ENCODE assay signal across 17 cellular contexts in the genomic region with DNA sequence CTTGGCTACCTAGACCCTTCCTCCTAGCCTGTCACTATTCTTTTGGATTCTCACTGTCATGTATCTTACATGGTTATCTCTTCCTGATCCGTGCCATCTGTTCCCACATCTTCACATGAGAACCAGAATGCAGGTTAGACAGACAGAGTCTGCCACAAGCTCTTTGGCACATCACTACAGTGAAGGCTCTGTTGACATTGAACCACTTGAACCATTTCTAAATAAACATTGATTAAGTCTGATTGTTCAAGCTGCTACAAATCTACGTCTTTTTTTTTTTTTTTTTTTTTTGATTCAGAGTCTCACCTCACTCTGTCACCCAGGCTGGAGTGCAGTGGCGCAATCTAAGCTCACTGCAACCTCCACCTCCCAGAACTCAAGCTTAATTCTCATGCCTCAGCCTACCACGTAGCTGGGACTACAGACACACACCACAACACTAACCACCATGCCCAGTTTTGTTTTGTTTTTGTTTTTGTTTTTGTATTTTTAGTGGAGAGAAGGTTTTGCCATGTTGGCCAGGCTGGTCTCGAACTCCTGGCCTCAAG.
DNase-seq lines count a peak whose midpoint lies in the region; ATAC-seq lines count a peak whose summit lies in the region.
"Had no signal": no experiment of that assay in that cellular context is flagged by ENCODE, and none has a peak within 500 bp of the region (broad histone marks: within the 10 kb centered on the region; RNA-seq: fewer than 3 reads in every experiment).

No MANE protein-coding gene starts in this region.

- peak; percentile 12 for DNase-seq in activated effector memory CD4-positive, alpha-beta T cell treated with anti-CD3 and anti-CD28 coated beads, Interleukin-2, amount 50 U/mL, for 16 hours
- no peak for DNase-seq in activated effector memory CD4-positive, alpha-beta T cell treated with Interleukin-2 at 50 U/mL for 16 hours
- DNase-seq in NCI-H2196 treated with DMSO at 0.1 percent for 48 hours (lab: John Stamatoyannopoulos, UW; ENCODE audit: unreplicated experiment) = peak; percentile 66
- peak; percentile 89 to 92 for DNase-seq in SHP77 (lab: John Stamatoyannopoulos, UW)
- no peak for DNase-seq in G401 (ENCODE audit: low spot score)
- DNase-seq in T-helper 2 cell = no peak
- DNase-seq: activated CD4-positive, alpha-beta T cell treated with anti-CD3 and anti-CD28 coated beads, Interleukin-2, amount 10 ng/mL, durations not matched to agents 7 days and 5 days; activated gamma-delta T cell treated with Interleukin-2 at 50 U/mL for 16 hours; BE2C; central memory CD4-positive, alpha-beta T cell; DMS79; H7; NCI-H1930; stimulated activated naive CD8-positive, alpha-beta T cell treated with anti-CD3 and anti-CD28 coated beads, Interleukin-15, amount 100 ng/mL, for 72 hours; SW 1271 had no signal

- no peak for ATAC-seq in GM18861 (IDR thresholded peaks at IDR 0.05; ENCODE audit: unreplicated experiment)
- ATAC-seq in HG03460 (IDR thresholded peaks at IDR 0.05; ENCODE audit: unreplicated experiment) = no peak
- ATAC-seq: stimulated activated naive CD8-positive, alpha-beta T cell treated with anti-CD3 and anti-CD28 coated beads, Interleukin-15, amount 100 ng/mL, for 72 hours had no signal

- in situ Hi-C loops in G401 (cut with HindIII; ENCODE audit: low sequenced_read_pairs) = no loop called here

Comparison
In these comparisons a context has a peak if more than half of its experiments do, and no peak if none do; other contexts are left out.
1. DNase-seq: peak in activated effector memory CD4-positive, alpha-beta T cell treated with anti-CD3 and anti-CD28 coated beads, Interleukin-2, amount 50 U/mL, for 16 hours (single experiment), NCI-H2196 treated with DMSO at 0.1 percent for 48 hours (single experiment) and SHP77 (2 of 2); none in activated effector memory CD4-positive, alpha-beta T cell treated with Interleukin-2 at 50 U/mL for 16 hours (single experiment), G401 (single experiment) and T-helper 2 cell (0 of 5).